ENCODE assay signal across 22 cellular contexts in genomic region chr12:52648012-52648550, GRCh38. TPM values are rescaled to one million over a fixed set of nuclear protein-coding genes. Genes with fewer than 3 reads are reported as not detected.
DNase-seq lines count a peak whose midpoint lies in the region; ATAC-seq and TF ChIP-seq lines count a peak whose summit lies in the region.
"Had no signal": no experiment of that assay in that cellular context is flagged by ENCODE, and none has a peak within 500 bp of the region (broad histone marks: within the 10 kb centered on the region; RNA-seq: fewer than 3 reads in every experiment).

No MANE protein-coding gene starts in this region.

- peak overlapping the region; percentile 35 to 97 for H3K27ac Mint-ChIP-seq in natural killer cell
- H3K27ac Mint-ChIP-seq in natural killer cell treated with Interleukin-12 subunit alpha and Interleukin-12 subunit beta and Interleukin-15 and Interleukin-18, amount 100 ng/mL, for 72 hours, result no peak overlapping the region
- peak overlapping the region; percentile 99 for H3K27ac Mint-ChIP-seq in central memory CD8-positive, alpha-beta T cell (ENCODE audit: low read depth)
- H3K27ac Mint-ChIP-seq: GM23338 had no signal

- H3K4me1 Mint-ChIP-seq in natural killer cell, result peaks cover 65 to 75% of the 10 kb centered on the region in 2 donors
- peaks cover 54 to 61% of the 10 kb centered on the region in 2 donors for H3K4me1 Mint-ChIP-seq in natural killer cell treated with Interleukin-12 subunit alpha and Interleukin-12 subunit beta and Interleukin-15 and Interleukin-18, amount 100 ng/mL, for 72 hours (ENCODE audit: low read depth in 2 of 2)
- peaks cover 72% of the 10 kb centered on the region for H3K4me1 Mint-ChIP-seq in central memory CD8-positive, alpha-beta T cell
- H3K4me1 Mint-ChIP-seq: GM23338 had no signal

- peak overlapping the region; percentile 17 for H3K4me3 Mint-ChIP-seq in natural killer cell
- H3K4me3 Mint-ChIP-seq in natural killer cell treated with Interleukin-12 subunit alpha and Interleukin-12 subunit beta and Interleukin-15 and Interleukin-18, amount 100 ng/mL, for 72 hours, result no peak overlapping the region
- peak overlapping the region; percentile 56 for H3K4me3 Mint-ChIP-seq in central memory CD8-positive, alpha-beta T cell
- H3K4me3 Mint-ChIP-seq: GM23338 had no signal

- H3K36me3 Mint-ChIP-seq in natural killer cell, result no peaks in the 10 kb centered on the region
- no peaks in the 10 kb centered on the region for H3K36me3 Mint-ChIP-seq in natural killer cell treated with Interleukin-12 subunit alpha and Interleukin-12 subunit beta and Interleukin-15 and Interleukin-18, amount 100 ng/mL, for 72 hours
- H3K36me3 Mint-ChIP-seq in central memory CD8-positive, alpha-beta T cell (ENCODE audit: insufficient read depth), result peaks cover 7% of the 10 kb centered on the region

- H3K27me3 Mint-ChIP-seq in natural killer cell (ENCODE audit: low read depth in 2 of 2), result no peaks in the 10 kb centered on the region
- H3K27me3 Mint-ChIP-seq in natural killer cell treated with Interleukin-12 subunit alpha and Interleukin-12 subunit beta and Interleukin-15 and Interleukin-18, amount 100 ng/mL, for 72 hours, result no peaks in the 10 kb centered on the region
- no peaks in the 10 kb centered on the region for H3K27me3 Mint-ChIP-seq in central memory CD8-positive, alpha-beta T cell

- H3K9me3 Mint-ChIP-seq in natural killer cell, result no peaks in the 10 kb centered on the region
- no peaks in the 10 kb centered on the region for H3K9me3 Mint-ChIP-seq in natural killer cell treated with Interleukin-12 subunit alpha and Interleukin-12 subunit beta and Interleukin-15 and Interleukin-18, amount 100 ng/mL, for 72 hours
- no peaks in the 10 kb centered on the region for H3K9me3 Mint-ChIP-seq in central memory CD8-positive, alpha-beta T cell

- DNase-seq in natural killer cell (no peak), islet precursor cell (peak; percentile 50)
- no peak for DNase-seq in natural killer cell treated with Interleukin-12 subunit alpha and Interleukin-12 subunit beta and Interleukin-15 and Interleukin-18, amount 100 ng/mL, for 72 hours (ENCODE audit: low spot score)
- DNase-seq in central memory CD8-positive, alpha-beta T cell (ENCODE audit: low spot score in 2 of 2), result no peak
- DNase-seq: Caco-2, DMS153, GDM1, KG1, MV-4-11, NCI-H1694 treated with DMSO at 0.1 percent for 48 hours, NCI-H524, NCI-H82, OCI-M1, SHP77 treated with DMSO at 0.1 percent for 48 hours, SK-N-SH had no signal

- ATAC-seq in natural killer cell (no peak), HG02588 (IDR thresholded peaks at IDR 0.05; ENCODE audit: unreplicated experiment) (no peak), GM21381 (IDR thresholded peaks at IDR 0.05; ENCODE audit: unreplicated experiment) (no peak), HG02981 (IDR thresholded peaks at IDR 0.05; ENCODE audit: unreplicated experiment) (no peak)
- no peak for ATAC-seq in natural killer cell treated with Interleukin-12 subunit alpha and Interleukin-12 subunit beta and Interleukin-15 and Interleukin-18, amount 100 ng/mL, for 72 hours
- ATAC-seq in central memory CD8-positive, alpha-beta T cell (replicated peaks; ENCODE audit: extremely low read depth, poor library complexity, severe bottlenecking), result no peak
- ATAC-seq: GM23338 had no signal

- no peak for TF ChIP-seq CTCF in natural killer cell (IDR thresholded peaks at IDR 0.05)

- intact Hi-C loops in natural killer cell (cut with micrococcal nuclease), result loop anchor here (5.0 kb wide), 1 partner anchor 34 kb away; the partner anchor contains the start of gene KRT1

RNA-seq across cellular contexts. Expression of gene KRT2, which starts 3.9 kb away (rescaled TPM):
- 1 to 10 TPM in 1 of 3 donors, under 1 TPM in 2; 0.63 to 1.4 (median 0.66) TPM for total RNA-seq in natural killer cell
- total RNA-seq in natural killer cell treated with Interleukin-12 subunit alpha and Interleukin-12 subunit beta and Interleukin-15 and Interleukin-18, amount 100 ng/mL, for 72 hours, result not detected
- total RNA-seq: Caco-2, GM23338, HT-29, RPMI7951 had no signal

RNA-seq across cellular contexts. Expression of gene KRT73, which starts 29.7 kb away (rescaled TPM):
- total RNA-seq in natural killer cell, result 10 to 100 TPM; 12.4 to 92.9 (median 23.3) TPM
- under 1 TPM in 1 of 2 donors, not detected in 1; 0.52 TPM for total RNA-seq in natural killer cell treated with Interleukin-12 subunit alpha and Interleukin-12 subunit beta and Interleukin-15 and Interleukin-18, amount 100 ng/mL, for 72 hours
- total RNA-seq: Caco-2, Daoy, GM23338, HT-29, RPMI7951 had no signal

RNA-seq across cellular contexts. Expression of gene KRT1, which starts 32.1 kb away (rescaled TPM):
- total RNA-seq in natural killer cell, result 1 to 10 TPM in 1 of 3 donors, under 1 TPM in 1, not detected in 1; 0.27 to 1.8 TPM
- total RNA-seq in natural killer cell treated with Interleukin-12 subunit alpha and Interleukin-12 subunit beta and Interleukin-15 and Interleukin-18, amount 100 ng/mL, for 72 hours, result not detected
- total RNA-seq: Daoy, GM23338, HT-29, RPMI7951 had no signal

RNA-seq across cellular contexts. Expression of gene KRT72, which starts 46.8 kb away (rescaled TPM):
- total RNA-seq in natural killer cell, result 100 to 1,000 TPM in 1 of 3 donors, 10 to 100 TPM in 2; 21.9 to 136 (median 38.0) TPM
- under 1 TPM in 1 of 2 donors, not detected in 1; 0.43 TPM for total RNA-seq in natural killer cell treated with Interleukin-12 subunit alpha and Interleukin-12 subunit beta and Interleukin-15 and Interleukin-18, amount 100 ng/mL, for 72 hours
- total RNA-seq: Caco-2, Daoy, GM23338, HT-29, RPMI7951 had no signal

RNA-seq across cellular contexts. Expression of gene KRT77, which starts 55.2 kb away (rescaled TPM):
- not detected for total RNA-seq in natural killer cell
- not detected for total RNA-seq in natural killer cell treated with Interleukin-12 subunit alpha and Interleukin-12 subunit beta and Interleukin-15 and Interleukin-18, amount 100 ng/mL, for 72 hours
- total RNA-seq: Caco-2, Daoy, GM23338, HT-29, RPMI7951 had no signal

Comparison
In these comparisons a context has a peak if more than half of its experiments do, and no peak if none do; other contexts are left out.
1. H3K27ac Mint-ChIP-seq: peak in natural killer cell (2 of 2) and central memory CD8-positive, alpha-beta T cell (single experiment); none in natural killer cell treated with Interleukin-12 subunit alpha and Interleukin-12 subunit beta and Interleukin-15 and Interleukin-18, amount 100 ng/mL, for 72 hours (0 of 2).
2. RNA of gene KRT73, which starts 29.7 kb away (total RNA-seq): 12.4 to 92.9 TPM in natural killer cell; 0.52 TPM in natural killer cell treated with Interleukin-12 subunit alpha and Interleukin-12 subunit beta and Interleukin-15 and Interleukin-18, amount 100 ng/mL, for 72 hours; every median in the first group is over 4 times any median in the second.